ENCODE assay signal across 8 cellular contexts in genomic region chr17:34327595-34327994, GRCh38. TPM values are rescaled to one million over a fixed set of nuclear protein-coding genes. Genes with fewer than 3 reads are reported as not detected.
"Had no signal": no experiment of that assay in that cellular context is flagged by ENCODE, and none has a peak within 500 bp of the region (broad histone marks: within the 10 kb centered on the region; RNA-seq: fewer than 3 reads in every experiment).

No MANE protein-coding gene starts in this region.

RNA-seq across cellular contexts. Expression of gene CCL8, which starts 8.4 kb away (rescaled TPM):
- total RNA-seq: activated CD4-positive, alpha-beta memory T cell treated with anti-CD3 and anti-CD28 coated beads for 36 hours; activated CD4-positive, alpha-beta T cell treated with anti-CD3 and anti-CD28 coated beads, Interleukin-2, amount 10 ng/mL, durations not matched to agents 7 days and 5 days; activated naive CD4-positive, alpha-beta T cell treated with anti-CD3 and anti-CD28 coated beads, Interleukin-2, amount 50 U/mL, for 72 hours; activated T-cell treated with anti-CD3 and anti-CD28 coated beads, Interleukin-2, amount 50 U/mL, for 4 hours; astrocyte; cardiac muscle cell; PC-3; T-cell had no signal
- polyA plus RNA-seq: cardiac muscle cell had no signal

RNA-seq across cellular contexts. Expression of gene CCL13, which starts 28.7 kb away (rescaled TPM):
- total RNA-seq: activated CD4-positive, alpha-beta memory T cell treated with anti-CD3 and anti-CD28 coated beads for 36 hours; activated CD4-positive, alpha-beta T cell treated with anti-CD3 and anti-CD28 coated beads, Interleukin-2, amount 10 ng/mL, durations not matched to agents 7 days and 5 days; activated naive CD4-positive, alpha-beta T cell treated with anti-CD3 and anti-CD28 coated beads, Interleukin-2, amount 50 U/mL, for 72 hours; activated T-cell treated with anti-CD3 and anti-CD28 coated beads, Interleukin-2, amount 50 U/mL, for 4 hours; astrocyte; cardiac muscle cell; PC-3; T-cell had no signal
- polyA plus RNA-seq: cardiac muscle cell had no signal

RNA-seq across cellular contexts. Expression of gene CCL1, which starts 35.4 kb away (rescaled TPM):
- total RNA-seq: activated naive CD4-positive, alpha-beta T cell treated with anti-CD3 and anti-CD28 coated beads, Interleukin-2, amount 50 U/mL, for 72 hours; astrocyte; cardiac muscle cell; PC-3; T-cell had no signal
- polyA plus RNA-seq: cardiac muscle cell had no signal

RNA-seq across cellular contexts. Expression of gene CCL11, which starts 42.1 kb away (rescaled TPM):
- total RNA-seq: activated CD4-positive, alpha-beta memory T cell treated with anti-CD3 and anti-CD28 coated beads for 36 hours; activated CD4-positive, alpha-beta T cell treated with anti-CD3 and anti-CD28 coated beads, Interleukin-2, amount 10 ng/mL, durations not matched to agents 7 days and 5 days; activated naive CD4-positive, alpha-beta T cell treated with anti-CD3 and anti-CD28 coated beads, Interleukin-2, amount 50 U/mL, for 72 hours; activated T-cell treated with anti-CD3 and anti-CD28 coated beads, Interleukin-2, amount 50 U/mL, for 4 hours; astrocyte; cardiac muscle cell; PC-3; T-cell had no signal
- polyA plus RNA-seq: cardiac muscle cell had no signal

RNA-seq across cellular contexts. Expression of gene CCL7, which starts 57.6 kb away (rescaled TPM):
- total RNA-seq: activated CD4-positive, alpha-beta memory T cell treated with anti-CD3 and anti-CD28 coated beads for 36 hours; activated CD4-positive, alpha-beta T cell treated with anti-CD3 and anti-CD28 coated beads, Interleukin-2, amount 10 ng/mL, durations not matched to agents 7 days and 5 days; activated naive CD4-positive, alpha-beta T cell treated with anti-CD3 and anti-CD28 coated beads, Interleukin-2, amount 50 U/mL, for 72 hours; activated T-cell treated with anti-CD3 and anti-CD28 coated beads, Interleukin-2, amount 50 U/mL, for 4 hours; astrocyte; cardiac muscle cell; PC-3; T-cell had no signal
- polyA plus RNA-seq: cardiac muscle cell had no signal
